8 cellular contexts compared by ENCODE assay signal in the genomic region with DNA sequence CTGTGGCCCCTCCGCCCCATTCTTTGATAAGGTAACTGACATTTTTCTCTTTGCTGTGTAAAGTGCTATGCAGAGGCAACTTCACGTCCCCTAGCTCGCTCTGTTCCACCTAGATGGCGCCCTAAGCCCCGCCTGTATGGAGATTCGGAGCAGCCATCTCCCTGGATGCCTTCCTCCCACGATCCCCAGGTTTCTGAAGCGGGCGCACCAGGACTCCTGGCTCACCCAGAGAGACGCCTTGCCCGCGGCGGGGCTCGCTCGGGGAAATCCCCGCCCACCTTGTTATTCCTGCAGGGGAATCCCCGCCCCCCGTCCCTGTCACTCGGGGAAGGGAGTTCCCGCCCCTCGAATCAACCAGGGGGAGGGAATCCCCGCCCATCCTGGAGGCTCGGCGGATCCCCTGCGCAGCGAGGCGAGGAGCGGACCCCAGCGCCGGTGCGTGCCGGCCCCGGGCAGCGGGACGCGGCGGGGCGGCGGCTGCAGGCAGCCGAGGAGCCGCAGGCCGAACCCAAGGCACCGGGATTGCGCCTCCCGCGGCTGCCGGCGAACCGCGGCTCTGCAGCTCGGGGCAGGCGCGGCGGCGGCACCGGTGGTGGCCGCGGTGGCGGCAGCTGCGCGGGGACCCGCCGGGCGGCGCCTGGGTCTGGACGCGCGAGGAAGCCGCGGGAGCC. TPM values are rescaled to one million over a fixed set of nuclear protein-coding genes. Genes with fewer than 3 reads are reported as not detected.
DNase-seq lines count a peak whose midpoint lies in the region; ATAC-seq, FAIRE-seq and TF ChIP-seq lines count a peak whose summit lies in the region.

A gene (plus strand): TSS at position 384 of the 671 bp plus-strand sequence.

- POLR2A ChIA-PET in activated CD8-positive, alpha-beta T cell treated with anti-CD3 and anti-CD28 coated beads for 36 hours (lab: Charles Lee): no interaction called here

- ATAC-seq in HG03432 (IDR thresholded peaks at IDR 0.05; ENCODE audit: unreplicated experiment) (peak; percentile 82), memory B cell (ENCODE audit: low read depth) (peak; percentile 76)
- ATAC-seq in activated CD8-positive, alpha-beta T cell treated with anti-CD3 and anti-CD28 coated beads for 36 hours: peak; percentile 84

- peak; percentile 26 for TF ChIP-seq CTCF in activated CD8-positive, alpha-beta T cell treated with anti-CD3 and anti-CD28 coated beads for 36 hours (IDR thresholded peaks at IDR 0.05)

- peaks cover 12% of the 10 kb centered on the region for H3K4me1 Mint-ChIP-seq in activated CD8-positive, alpha-beta T cell treated with anti-CD3 and anti-CD28 coated beads for 36 hours (ENCODE audit: low read depth)
- peaks cover 3% of the 10 kb centered on the region for H3K4me1 Mint-ChIP-seq in memory B cell

- H3K9me3 Mint-ChIP-seq in activated CD8-positive, alpha-beta T cell treated with anti-CD3 and anti-CD28 coated beads for 36 hours: no peaks in the 10 kb centered on the region
- no peaks in the 10 kb centered on the region for H3K9me3 Mint-ChIP-seq in memory B cell

- H3K27me3 Mint-ChIP-seq in activated CD8-positive, alpha-beta T cell treated with anti-CD3 and anti-CD28 coated beads for 36 hours: peaks cover 28% of the 10 kb centered on the region
- peaks cover 6% of the 10 kb centered on the region for H3K27me3 Mint-ChIP-seq in memory B cell

- H3K27ac Mint-ChIP-seq in activated CD8-positive, alpha-beta T cell treated with anti-CD3 and anti-CD28 coated beads for 36 hours: peak within 1 kb of the TSS; percentile 14
- peak within 1 kb of the TSS; percentile 80 for H3K27ac Mint-ChIP-seq in memory B cell

- H3K4me3 Mint-ChIP-seq in activated CD8-positive, alpha-beta T cell treated with anti-CD3 and anti-CD28 coated beads for 36 hours: peak within 1 kb of the TSS; percentile 73
- H3K4me3 Mint-ChIP-seq in memory B cell: peak within 1 kb of the TSS; percentile 84

- DNase-seq in Ammon's horn (ENCODE audit: low spot score) (peak; percentile 88), GM19239 (ENCODE audit: insufficient read length, low spot score) (peak; percentile 79), NCI-H748 (lab: John Stamatoyannopoulos, UW; ENCODE audit: unreplicated experiment) (peak; percentile 98), memory B cell (ENCODE audit: low spot score in 2 of 2) (peak; percentile 23 to 48)
- peak; percentile 72 for DNase-seq in activated CD8-positive, alpha-beta T cell treated with anti-CD3 and anti-CD28 coated beads for 36 hours
- peak; percentile 46 for DNase-seq in effector CD8-positive, alpha-beta T cell (lab: John Stamatoyannopoulos, UW)
- DNase-seq in stimulated activated CD8-positive, alpha-beta memory T cell treated with anti-CD3 and anti-CD28 coated beads, Interleukin-12 subunit alpha, Interleukin-12 subunit beta, amount 100 ng/mL, for 24 hours (ENCODE audit: extremely low read depth): peak; percentile 56

- no peaks in the 10 kb centered on the region for H3K36me3 Mint-ChIP-seq in activated CD8-positive, alpha-beta T cell treated with anti-CD3 and anti-CD28 coated beads for 36 hours (ENCODE audit: low read depth)
- no peaks in the 10 kb centered on the region for H3K36me3 Mint-ChIP-seq in memory B cell

- CTCF ChIA-PET in activated CD8-positive, alpha-beta T cell treated with anti-CD3 and anti-CD28 coated beads for 36 hours (lab: Charles Lee): interaction anchor here (0.6 to 1.7 kb wide), 13 partner anchors 12 to 454 kb away, joined by 3 to 4 read pairs (median 3); a partner anchor contains a TSS

- FAIRE-seq in GM19239 (lab: Jason Lieb, UNC): peak; percentile 75

- intact Hi-C loops in activated CD8-positive, alpha-beta T cell treated with anti-CD3 and anti-CD28 coated beads for 36 hours (cut with micrococcal nuclease): no loop called here

RNA-seq across cellular contexts. Expression of the gene that starts here (rescaled TPM):
- not detected for total RNA-seq in activated CD8-positive, alpha-beta T cell treated with anti-CD3 and anti-CD28 coated beads for 36 hours

Comparison
In these comparisons a context has a peak if more than half of its experiments do, and no peak if none do; other contexts are left out.
1. Peak in every context shown above with its lines: DNase-seq and ATAC-seq.
2. Peak in DNase-seq and ATAC-seq in activated CD8-positive, alpha-beta T cell treated with anti-CD3 and anti-CD28 coated beads for 36 hours; RNA of the gene not detected or under 1 TPM.
3. DNase-seq: peak in every context shown above with its lines; median percentile 98 in NCI-H748; 88 in Ammon's horn; 79 in GM19239; 72 in activated CD8-positive, alpha-beta T cell treated with anti-CD3 and anti-CD28 coated beads for 36 hours; 56 in stimulated activated CD8-positive, alpha-beta memory T cell treated with anti-CD3 and anti-CD28 coated beads, Interleukin-12 subunit alpha, Interleukin-12 subunit beta, amount 100 ng/mL, for 24 hours; 46 in effector CD8-positive, alpha-beta T cell; 36 in memory B cell.